ENCODE assay signal across 1 cellular context in the genomic region with DNA sequence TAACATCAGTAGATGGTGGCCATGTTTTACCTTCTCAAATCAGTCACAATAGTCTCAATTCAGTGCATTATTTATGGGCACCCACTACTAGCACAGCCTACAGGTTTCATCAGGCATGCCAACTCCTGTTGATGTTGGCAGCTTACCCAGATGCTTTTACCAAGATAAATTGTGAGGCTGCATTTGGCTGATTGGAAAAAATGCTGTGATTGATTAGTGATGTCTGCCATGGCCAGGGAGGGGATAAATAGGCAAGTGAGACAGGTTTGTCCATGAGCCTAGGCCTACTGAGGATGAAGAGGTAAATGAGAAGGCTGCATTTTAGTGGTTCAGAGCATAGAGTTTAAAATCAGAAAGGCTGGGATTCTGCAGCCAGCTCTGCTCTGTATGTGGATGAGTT.
TF ChIP-seq lines count a peak whose summit lies in the region.

No MANE protein-coding gene starts in this region.

TF ChIP-seq in SK-N-SH, 30 proteins besides CTCF, POLR2A, EP300 and RAD21 (continued from another document):
- TF ChIP-seq, protein P1, sequence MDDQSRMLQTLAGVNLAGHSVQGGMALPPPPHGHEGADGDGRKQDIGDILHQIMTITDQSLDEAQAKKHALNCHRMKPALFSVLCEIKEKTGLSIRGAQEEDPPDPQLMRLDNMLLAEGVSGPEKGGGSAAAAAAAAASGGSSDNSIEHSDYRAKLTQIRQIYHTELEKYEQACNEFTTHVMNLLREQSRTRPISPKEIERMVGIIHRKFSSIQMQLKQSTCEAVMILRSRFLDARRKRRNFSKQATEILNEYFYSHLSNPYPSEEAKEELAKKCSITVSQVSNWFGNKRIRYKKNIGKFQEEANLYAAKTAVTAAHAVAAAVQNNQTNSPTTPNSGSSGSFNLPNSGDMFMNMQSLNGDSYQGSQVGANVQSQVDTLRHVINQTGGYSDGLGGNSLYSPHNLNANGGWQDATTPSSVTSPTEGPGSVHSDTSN (IDR thresholded peaks at IDR 0.05), result peak; percentile 46
- no peak for TF ChIP-seq FOXM1 (IDR thresholded peaks at IDR 0.05; ENCODE audit: low read depth)
- TF ChIP-seq, protein P2, sequence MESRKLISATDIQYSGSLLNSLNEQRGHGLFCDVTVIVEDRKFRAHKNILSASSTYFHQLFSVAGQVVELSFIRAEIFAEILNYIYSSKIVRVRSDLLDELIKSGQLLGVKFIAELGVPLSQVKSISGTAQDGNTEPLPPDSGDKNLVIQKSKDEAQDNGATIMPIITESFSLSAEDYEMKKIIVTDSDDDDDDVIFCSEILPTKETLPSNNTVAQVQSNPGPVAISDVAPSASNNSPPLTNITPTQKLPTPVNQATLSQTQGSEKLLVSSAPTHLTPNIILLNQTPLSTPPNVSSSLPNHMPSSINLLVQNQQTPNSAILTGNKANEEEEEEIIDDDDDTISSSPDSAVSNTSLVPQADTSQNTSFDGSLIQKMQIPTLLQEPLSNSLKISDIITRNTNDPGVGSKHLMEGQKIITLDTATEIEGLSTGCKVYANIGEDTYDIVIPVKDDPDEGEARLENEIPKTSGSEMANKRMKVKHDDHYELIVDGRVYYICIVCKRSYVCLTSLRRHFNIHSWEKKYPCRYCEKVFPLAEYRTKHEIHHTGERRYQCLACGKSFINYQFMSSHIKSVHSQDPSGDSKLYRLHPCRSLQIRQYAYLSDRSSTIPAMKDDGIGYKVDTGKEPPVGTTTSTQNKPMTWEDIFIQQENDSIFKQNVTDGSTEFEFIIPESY (IDR thresholded peaks at IDR 0.05; ENCODE audit: borderline replicate concordance, low read depth), result no peak
- TF ChIP-seq USF2 (IDR thresholded peaks at IDR 0.05; ENCODE audit: borderline replicate concordance, low read depth, low read length), result no peak
- TF ChIP-seq, protein P3, sequence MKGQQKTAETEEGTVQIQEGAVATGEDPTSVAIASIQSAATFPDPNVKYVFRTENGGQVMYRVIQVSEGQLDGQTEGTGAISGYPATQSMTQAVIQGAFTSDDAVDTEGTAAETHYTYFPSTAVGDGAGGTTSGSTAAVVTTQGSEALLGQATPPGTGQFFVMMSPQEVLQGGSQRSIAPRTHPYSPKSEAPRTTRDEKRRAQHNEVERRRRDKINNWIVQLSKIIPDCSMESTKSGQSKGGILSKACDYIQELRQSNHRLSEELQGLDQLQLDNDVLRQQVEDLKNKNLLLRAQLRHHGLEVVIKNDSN (IDR thresholded peaks at IDR 0.05; ENCODE audit: borderline replicate concordance, low read depth), result no peak
- no peak for TF ChIP-seq POLR2AphosphoS5 (IDR thresholded peaks at IDR 0.05; ENCODE audit: low read depth, low read length)
